Comparison of ENCODE assay signal across 21 cellular contexts in the genomic region with DNA sequence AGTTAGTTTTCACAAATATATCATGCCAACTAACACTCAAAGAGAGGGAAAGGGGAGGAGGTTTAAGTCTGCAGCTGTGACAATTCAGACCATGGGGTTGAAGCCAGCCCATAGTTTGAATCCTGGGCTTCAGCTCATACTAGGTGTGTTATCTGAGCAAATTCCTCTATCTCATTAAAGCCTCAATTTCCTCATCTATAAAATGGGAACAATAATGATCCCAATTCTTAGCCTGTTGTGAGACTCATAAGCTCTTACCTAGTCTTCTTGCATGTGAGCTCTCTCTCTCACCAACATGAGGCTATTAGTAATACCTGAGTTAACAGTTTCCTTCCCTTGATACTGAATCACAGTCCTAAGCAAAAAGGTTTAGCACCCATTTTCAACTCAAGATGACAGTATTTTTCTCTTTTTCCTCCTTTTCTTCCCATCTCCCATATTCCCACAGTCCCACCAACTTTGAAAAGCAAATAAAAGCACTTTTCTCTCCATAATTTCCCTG.
"Had no signal": no experiment of that assay in that cellular context is flagged by ENCODE, and none has a peak within 500 bp of the region (broad histone marks: within the 10 kb centered on the region; RNA-seq: fewer than 3 reads in every experiment).

No MANE protein-coding gene starts in this region.

- H3K36me3 ChIP-seq: cardiac muscle cell, sigmoid colon, thoracic aorta had no signal

- FAIRE-seq: keratinocyte had no signal

- H3K4me1 ChIP-seq: left lung had no signal

- H3K4me2 ChIP-seq: smooth muscle cell had no signal

- H3K27ac ChIP-seq: cardiac muscle cell, left lung, sigmoid colon, thoracic aorta, vagina, WERI-Rb-1 had no signal

- H3K27me3 ChIP-seq: cardiac muscle cell, left lung, sigmoid colon, vagina had no signal

- ATAC-seq: left lung had no signal

- H3K4me1 Mint-ChIP-seq: neural crest cell had no signal

- H3K9me3 Mint-ChIP-seq: naive B cell, neural crest cell, type B pancreatic cell had no signal

- H3K4me3 ChIP-seq: cardiac muscle cell, left lung, lung, sigmoid colon, smooth muscle cell, thoracic aorta, vagina had no signal

- H3K9me3 ChIP-seq: left lung, sigmoid colon, thoracic aorta, vagina had no signal

- H3K27ac Mint-ChIP-seq: activated T-helper 1 cell treated with anti-CD3 and anti-CD28 coated beads, Interleukin-12 subunit alpha, Interleukin-12 subunit beta, Interleukin-2, Interleukin-4 antibody, amounts not matched to agents 30 ng/mL and 10 ng/mL and 1 ng/mL, durations not matched to agents 14 hours and 24 hours and 36 hours; T-helper 2 cell treated with Interferon-gamma antibody and Interleukin-4, amounts not matched to agents 5 μg/mL and 100 μg/mL, for 36 hours; type B pancreatic cell had no signal

- DNase-seq: activated CD4-positive, CD25-positive, alpha-beta regulatory T cell treated with anti-CD3 and anti-CD28 coated beads, Interleukin-2, amount 50 U/mL, for 72 hours; activated CD8-positive, alpha-beta memory T cell treated with anti-CD3 and anti-CD28 coated beads, Interleukin-2, amount 50 U/mL, for 48 hours; left lung; naive B cell; occipital lobe; posterior cingulate gyrus; sigmoid colon; stimulated activated CD4-positive, alpha-beta T cell treated with anti-CD3 and anti-CD28 coated beads, Interleukin-15, amount 100 ng/mL, for 24 hours; stimulated activated CD8-positive, alpha-beta memory T cell treated with anti-CD3 and anti-CD28 coated beads, Interleukin-4, amount 100 ng/mL, for 48 hours; stimulated activated naive CD4-positive, alpha-beta T cell; WERI-Rb-1 had no signal

- H3K27me3 Mint-ChIP-seq: naive B cell, type B pancreatic cell had no signal

- H3K4me3 Mint-ChIP-seq: activated T-helper 1 cell treated with anti-CD3 and anti-CD28 coated beads, Interleukin-12 subunit alpha, Interleukin-12 subunit beta, Interleukin-2, Interleukin-4 antibody, amounts not matched to agents 30 ng/mL and 10 ng/mL and 1 ng/mL, durations not matched to agents 14 hours and 24 hours and 36 hours; naive B cell; neural crest cell; T-helper 2 cell treated with Interferon-gamma antibody and Interleukin-4, amounts not matched to agents 5 μg/mL and 100 μg/mL, for 36 hours; type B pancreatic cell had no signal
